Comparison of ENCODE assay signal across 21 cellular contexts in genomic region chr22:30219668-30220278, GRCh38. TPM values are rescaled to one million over a fixed set of nuclear protein-coding genes. Genes with fewer than 3 reads are reported as not detected.
DNase-seq lines count a peak whose midpoint lies in the region; ATAC-seq, FAIRE-seq and TF ChIP-seq lines count a peak whose summit lies in the region.
"Had no signal": no experiment of that assay in that cellular context is flagged by ENCODE, and none has a peak within 500 bp of the region (broad histone marks: within the 10 kb centered on the region; RNA-seq: fewer than 3 reads in every experiment).

No MANE protein-coding gene starts in this region.

- no peaks in the 10 kb centered on the region for H3K27me3 Mint-ChIP-seq in activated naive CD4-positive, alpha-beta T cell treated with anti-CD3 and anti-CD28 coated beads, Interleukin-2, amount 50 U/mL, for 24 hours
- no peaks in the 10 kb centered on the region for H3K27me3 Mint-ChIP-seq in stimulated activated naive CD8-positive, alpha-beta T cell treated with anti-CD3 and anti-CD28 coated beads, Interleukin-15, amount 100 ng/mL, for 72 hours

- TF ChIP-seq EP300 in GM12878 (IDR thresholded peaks at IDR 0.05; ENCODE audit: borderline replicate concordance in 1 of 2, control insufficient read depth in 1 of 2, low read depth in 2 of 2, low read length in 2 of 2): no peak

- H3K27ac Mint-ChIP-seq in activated naive CD4-positive, alpha-beta T cell treated with anti-CD3 and anti-CD28 coated beads, Interleukin-2, amount 50 U/mL, for 24 hours: peak overlapping the region; percentile 59
- H3K27ac Mint-ChIP-seq in stimulated activated naive CD8-positive, alpha-beta T cell treated with anti-CD3 and anti-CD28 coated beads, Interleukin-15, amount 100 ng/mL, for 72 hours: peak overlapping the region; percentile 14 to 84

- H3K27me3 ChIP-seq in Panc1 (ENCODE audit: control insufficient read depth, insufficient read depth, low read length) (no peaks in the 10 kb centered on the region), GM12878 (replicated peaks in 1 of 2; ENCODE audit: control insufficient read depth in 2 of 2, insufficient read depth in 2 of 2, low read length in 1 of 2) (no peaks in the 10 kb centered on the region)
- H3K27me3 ChIP-seq: breast epithelium had no signal

- no peak overlapping the region for H3K4me2 ChIP-seq in GM12878 (ENCODE audit: control insufficient read depth, insufficient read depth)
- H3K4me2 ChIP-seq: SK-N-SH had no signal

- H3K4me1 Mint-ChIP-seq in activated naive CD4-positive, alpha-beta T cell treated with anti-CD3 and anti-CD28 coated beads, Interleukin-2, amount 50 U/mL, for 24 hours: peaks cover 70% of the 10 kb centered on the region
- H3K4me1 Mint-ChIP-seq in stimulated activated naive CD8-positive, alpha-beta T cell treated with anti-CD3 and anti-CD28 coated beads, Interleukin-15, amount 100 ng/mL, for 72 hours: peaks cover 80% of the 10 kb centered on the region

- TF ChIP-seq POLR2A in GM12878 (IDR thresholded peaks at IDR 0.05; ENCODE audit: low read depth, low read length): no peak

- TF ChIP-seq RAD21 in GM12878 (IDR thresholded peaks at IDR 0.05; ENCODE audit: insufficient read depth, low read depth, low read length): no peak

- intact Hi-C loops in Panc1 (cut with micrococcal nuclease; ENCODE audit: unreplicated experiment): no loop called here
- intact Hi-C loops in GM12878 (cut with micrococcal nuclease; ENCODE audit: unreplicated experiment): no loop called here

- H3K36me3 Mint-ChIP-seq in activated naive CD4-positive, alpha-beta T cell treated with anti-CD3 and anti-CD28 coated beads, Interleukin-2, amount 50 U/mL, for 24 hours: no peaks in the 10 kb centered on the region

- no peaks in the 10 kb centered on the region for H3K9me3 ChIP-seq in Panc1 (ENCODE audit: control insufficient read depth, insufficient read depth, low read depth, low read length)
- H3K9me3 ChIP-seq in GM12878 (replicated peaks; ENCODE audit: control insufficient read depth, insufficient read depth, low read length): no peaks in the 10 kb centered on the region
- H3K9me3 ChIP-seq: breast epithelium, SK-N-SH had no signal

- in situ Hi-C loops in Panc1 (cut with HindIII; ENCODE audit: low pct_unique_long_range_greater_than_20kb, low sequenced_read_pairs) (no loop called here), GM12878 (cut with MboI) (no loop called here)

- peak overlapping the region; percentile 51 for H3K4me3 Mint-ChIP-seq in activated naive CD4-positive, alpha-beta T cell treated with anti-CD3 and anti-CD28 coated beads, Interleukin-2, amount 50 U/mL, for 24 hours
- no peak overlapping the region for H3K4me3 Mint-ChIP-seq in stimulated activated naive CD8-positive, alpha-beta T cell treated with anti-CD3 and anti-CD28 coated beads, Interleukin-15, amount 100 ng/mL, for 72 hours
- H3K4me3 Mint-ChIP-seq: nephron progenitor cell had no signal

- RAD21 ChIA-PET in GM12878 (lab: Charles Lee; ENCODE audit: unreplicated experiment): no interaction called here

- H3K36me3 ChIP-seq in Panc1 (ENCODE audit: control insufficient read depth, insufficient read depth, low read length): no peaks in the 10 kb centered on the region
- H3K36me3 ChIP-seq in GM12878 (ENCODE audit: control insufficient read depth in 2 of 2, insufficient read depth in 2 of 2, low read length in 1 of 2): no peaks in the 10 kb centered on the region
- H3K36me3 ChIP-seq: breast epithelium had no signal

- no TSS peak for BruUV-seq in Panc1 (replicated peaks; lab: Mats Ljungman, UMichigan)
- no TSS peak for BruUV-seq in GM12878 (replicated peaks; lab: Mats Ljungman, UMichigan)

- TF ChIP-seq CTCF in Panc1 (IDR thresholded peaks at IDR 0.05): no peak
- TF ChIP-seq CTCF in GM12878 (IDR thresholded peaks at IDR 0.05 in 2 of 3, conservative IDR thresholded peaks at IDR 0.05 in 1 of 3; ENCODE audit: control insufficient read depth in 2 of 3, extremely low read depth in 1 of 3, insufficient read depth in 1 of 3, low read depth in 3 of 3, low read length in 3 of 3): no peak

- H3K9ac ChIP-seq in GM12878 (ENCODE audit: control insufficient read depth, insufficient read depth, low read length): no peak overlapping the region
- H3K9ac ChIP-seq: SK-N-SH had no signal

- H3K4me1 ChIP-seq in Panc1 (ENCODE audit: control insufficient read depth, insufficient read depth, low read length) (peaks cover 31% of the 10 kb centered on the region), GM12878 (ENCODE audit: control insufficient read depth, insufficient read depth, low read length) (peaks cover 25% of the 10 kb centered on the region)

- FAIRE-seq in GM12878 (lab: Jason Lieb, UNC): no peak
- FAIRE-seq: HTR-8/SVneo had no signal

- SMC1A ChIA-PET in GM12878 (lab: Charles Lee; ENCODE audit: uncharacterized antibody, unreplicated experiment): no interaction called here

- no peaks in the 10 kb centered on the region for H4K20me1 ChIP-seq in GM12878 (ENCODE audit: control insufficient read depth, insufficient read depth)

- peak overlapping the region; percentile 89 for H3K27ac ChIP-seq in Panc1 (ENCODE audit: low read length)
- H3K27ac ChIP-seq in GM12878 (ENCODE audit: control insufficient read depth, insufficient read depth): no peak overlapping the region
- H3K27ac ChIP-seq: breast epithelium, RWPE1 had no signal

- H2AFZ ChIP-seq in GM12878 (ENCODE audit: control insufficient read depth, low read depth, low read length): no peak overlapping the region

- H3K4me3 ChIP-seq in Panc1 (ENCODE audit: low read depth in 2 of 2, low read length in 2 of 2) (no peak overlapping the region), GM12878 (no peak overlapping the region)
- H3K4me3 ChIP-seq: breast epithelium had no signal

- no peak for DNase-seq in activated naive CD4-positive, alpha-beta T cell treated with Interleukin-2 at 50 U/mL for 16 hours
- no peak for DNase-seq in Panc1 (ENCODE audit: low read depth, low spot score)
- DNase-seq in GM12878 (ENCODE audit: low read depth, low spot score): no peak
- no peak for DNase-seq in stimulated activated naive CD8-positive, alpha-beta T cell treated with anti-CD3 and anti-CD28 coated beads, Interleukin-15, amount 100 ng/mL, for 72 hours
- DNase-seq in NCI-H526 (lab: John Stamatoyannopoulos, UW): no peak
- DNase-seq: activated CD4-positive, CD25-positive, alpha-beta regulatory T cell treated with anti-CD3 and anti-CD28 coated beads, Interleukin-2, amount 50 U/mL, for 72 hours; activated CD8-positive, alpha-beta memory T cell treated with anti-CD3 and anti-CD28 coated beads, Interleukin-2, amount 50 U/mL, for 4 hours; DMS79 treated with DMSO at 0.1 percent for 48 hours; H7; left cardiac atrium; mesenchymal stem cell; NCI-H2107; NCI-H510A treated with DMSO at 0.1 percent for 48 hours; nephron progenitor cell; SK-N-SH had no signal

- no peaks in the 10 kb centered on the region for H3K79me2 ChIP-seq in GM12878 (ENCODE audit: control insufficient read depth, insufficient read depth, low read length)

- no peaks in the 10 kb centered on the region for H3K9me3 Mint-ChIP-seq in activated naive CD4-positive, alpha-beta T cell treated with anti-CD3 and anti-CD28 coated beads, Interleukin-2, amount 50 U/mL, for 24 hours
- no peaks in the 10 kb centered on the region for H3K9me3 Mint-ChIP-seq in stimulated activated naive CD8-positive, alpha-beta T cell treated with anti-CD3 and anti-CD28 coated beads, Interleukin-15, amount 100 ng/mL, for 72 hours
- H3K9me3 Mint-ChIP-seq: nephron progenitor cell had no signal

- POLR2A ChIA-PET in Panc1 (lab: Charles Lee): no interaction called here
- POLR2A ChIA-PET in GM12878 (lab: Charles Lee): interaction anchor here (0.6 kb wide), 1 partner anchor 518 kb away, joined by 3 read pairs; no protein-coding TSS in a partner anchor

- ATAC-seq in Panc1 (no peak), GM12878 (no peak), GM18873 (IDR thresholded peaks at IDR 0.05; ENCODE audit: low FRiP score, unreplicated experiment) (no peak), GM19351 (IDR thresholded peaks at IDR 0.05; ENCODE audit: unreplicated experiment) (no peak)
- ATAC-seq in stimulated activated naive CD8-positive, alpha-beta T cell treated with anti-CD3 and anti-CD28 coated beads, Interleukin-15, amount 100 ng/mL, for 72 hours: no peak
- ATAC-seq: left cardiac atrium had no signal

- CTCF ChIA-PET in Panc1 (lab: Charles Lee) (no interaction called here), GM12878 (lab: Yijun Ruan, JAX) (interaction anchor here (0.9 kb wide), 1 partner anchor 36 kb away, joined by 3 read pairs; no protein-coding TSS in a partner anchor)

RNA-seq across cellular contexts. Expression of gene LIF, which starts 26.8 kb away (rescaled TPM):
- total RNA-seq in Panc1 (2021; ENCODE audit: unreplicated experiment) (34.4 TPM), GM12878 (2014; rRNA removed) (0.98 and 1.0 TPM in 2 replicates), GM12878 (2014; rRNA removed; fragmentation: Illumina TruSeq; extraction: Trizol) (0.63 and 0.83 TPM in 2 replicates), GM12878 (2021) (1.9 and 2.3 TPM in 2 replicates)
- 40.7 TPM for polyA plus RNA-seq in Panc1 (2012; ENCODE audit: insufficient read length)
- 0.73 and 0.75 TPM in 2 replicates for total RNA-seq in GM12878 (2013; cell fraction: nucleolus; rRNA removed)
- 0.59 TPM for polyA plus RNA-seq in GM12878 (2011; ENCODE audit: low read depth)
- polyA plus RNA-seq in GM12878 (2011; rRNA removed) (1.9 and 3.4 TPM in 2 replicates), GM12878 (2014; fragmentation: Illumina TruSeq; extraction: Trizol) (0.49 and 0.84 TPM in 2 replicates), GM12878 (2014; fragmentation: Nextera tagmentation; extraction: Ambion mirVana) (under 1 TPM; 0.05 to 0.09 TPM), GM12878 (2014; rRNA removed) (1.6 and 2.4 TPM in 2 replicates), GM12878 (2016; fragmentation: Nextera tagmentation; extraction: Ambion mirVana) (1 to 10 TPM in 1 of 2 experiments, under 1 TPM in 1; 0.92 to 1.3 TPM)
- polyA plus RNA-seq in GM12878 (2011; cell fraction: cytosol; rRNA removed): 2.7 and 4.2 TPM in 2 replicates
- 15.3 and 18.3 TPM in 2 replicates for polyA plus RNA-seq in GM12878 (2011; cell fraction: nucleus; rRNA removed)
- 0.90 and 1.6 TPM in 2 replicates for polyA plus RNA-seq in GM12878 (2012)
- 5.6 and 7.5 TPM in 2 replicates for polyA minus RNA-seq in GM12878 (2011; rRNA and poly(A)+ RNA removed)
- 0.94 and 2.7 TPM in 2 replicates for polyA minus RNA-seq in GM12878 (2011; cell fraction: cytosol; rRNA and poly(A)+ RNA removed)
- 4.2 and 5.3 TPM in 2 replicates for polyA minus RNA-seq in GM12878 (2011; cell fraction: nucleus; rRNA and poly(A)+ RNA removed)

RNA-seq across cellular contexts. Expression of gene OSM, which starts 46.9 kb away (rescaled TPM):
- total RNA-seq in Panc1 (2021; ENCODE audit: unreplicated experiment) (not detected), GM12878 (2014; rRNA removed) (0.93 and 1.4 TPM in 2 replicates), GM12878 (2014; rRNA removed; fragmentation: Illumina TruSeq; extraction: Trizol) (0.45 and 0.51 TPM in 2 replicates), GM12878 (2021) (1.1 and 1.2 TPM in 2 replicates)
- polyA plus RNA-seq in Panc1 (2012; ENCODE audit: insufficient read length): not detected
- total RNA-seq in GM12878 (2013; cell fraction: nucleolus; rRNA removed): 0.27 and 0.33 TPM in 2 replicates
- polyA plus RNA-seq in GM12878 (2011; ENCODE audit: low read depth): 0.13 TPM
- polyA plus RNA-seq in GM12878 (2011; rRNA removed) (0.13 and 0.29 TPM in 2 replicates), GM12878 (2014; fragmentation: Illumina TruSeq; extraction: Trizol) (0.21 TPM in 1 of 2 replicates, not detected in the other), GM12878 (2014; fragmentation: Nextera tagmentation; extraction: Ambion mirVana) (under 1 TPM; 0.06 to 0.15 TPM), GM12878 (2014; rRNA removed) (0.79 TPM in 2 replicates), GM12878 (2016; fragmentation: Nextera tagmentation; extraction: Ambion mirVana) (1 to 10 TPM in 1 of 2 experiments, under 1 TPM in 1; 0.72 to 1.4 TPM)
- 0.33 and 0.48 TPM in 2 replicates for polyA plus RNA-seq in GM12878 (2011; cell fraction: cytosol; rRNA removed)
- 0.41 and 1.0 TPM in 2 replicates for polyA plus RNA-seq in GM12878 (2011; cell fraction: nucleus; rRNA removed)
- polyA plus RNA-seq in GM12878 (2012): 0.27 and 0.39 TPM in 2 replicates
- polyA minus RNA-seq in GM12878 (2011; rRNA and poly(A)+ RNA removed): 0.67 TPM in 1 of 2 replicates, not detected in the other
- polyA minus RNA-seq in GM12878 (2011; cell fraction: cytosol; rRNA and poly(A)+ RNA removed): not detected in 2 replicates
- 0.97 and 1.2 TPM in 2 replicates for polyA minus RNA-seq in GM12878 (2011; cell fraction: nucleus; rRNA and poly(A)+ RNA removed)
- total RNA-seq: H7 had no signal
- polyA plus RNA-seq: SK-N-SH had no signal

Comparison
In these comparisons a context has a peak if more than half of its experiments do, and no peak if none do; other contexts are left out.
1. RNA of gene LIF, which starts 26.8 kb away (total RNA-seq): 34.4 TPM in Panc1 (single experiment); 0.63 to 2.3 TPM in GM12878; every median in the first group is over 10 times any median in the second.